22 cellular contexts compared by ENCODE assay signal in the genomic region with DNA sequence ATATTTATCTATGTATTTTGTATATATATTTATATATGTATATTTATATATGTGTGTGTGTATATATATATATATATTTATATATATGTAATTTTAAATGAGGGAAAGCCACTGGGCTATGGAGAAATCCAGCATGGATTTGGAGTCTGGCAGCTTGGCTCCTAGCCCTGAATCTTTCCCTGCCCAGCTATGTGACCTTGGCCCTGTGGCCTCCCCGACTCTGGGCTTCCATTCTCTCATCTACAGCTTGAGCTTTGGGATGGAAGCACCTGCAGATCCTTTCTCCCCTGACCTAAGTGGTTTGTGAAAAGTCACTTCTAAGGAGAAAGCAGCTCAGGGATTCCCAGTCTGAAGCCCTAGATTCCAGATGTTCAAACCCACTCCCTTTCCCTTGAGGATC.
DNase-seq lines count a peak whose midpoint lies in the region; ATAC-seq and TF ChIP-seq lines count a peak whose summit lies in the region.
"Had no signal": no experiment of that assay in that cellular context is flagged by ENCODE, and none has a peak within 500 bp of the region (broad histone marks: within the 10 kb centered on the region; RNA-seq: fewer than 3 reads in every experiment).

No MANE protein-coding gene starts in this region.

- no peaks in the 10 kb centered on the region for H3K36me3 Mint-ChIP-seq in nephron (ENCODE audit: low read depth)
- H3K36me3 Mint-ChIP-seq: CD14-positive monocyte; CD8-positive, alpha-beta memory T cell had no signal

- DNase-seq in DMS53 (lab: John Stamatoyannopoulos, UW) (peak; percentile 67), DMS53 treated with DMSO at 0.1 percent for 48 hours (lab: John Stamatoyannopoulos, UW; ENCODE audit: unreplicated experiment) (no peak), left lobe of liver (ENCODE audit: low spot score) (peak; percentile 69), NCI-H226 (no peak)
- DNase-seq: CD8-positive, alpha-beta memory T cell; DMS 273 treated with DMSO at 0.1 percent for 48 hours; DND-41; H9; KG1; MG63; NCI-H1105 treated with DMSO at 0.1 percent for 48 hours; NCI-H146; NCI-H69; Right ventricle myocardium superior; RPMI8226 had no signal

- ATAC-seq in left lobe of liver (peak; percentile 42), GM18517 (IDR thresholded peaks at IDR 0.05; ENCODE audit: unreplicated experiment) (no peak), GM19324 (IDR thresholded peaks at IDR 0.05; ENCODE audit: low FRiP score, unreplicated experiment) (no peak), HG03565 (IDR thresholded peaks at IDR 0.05; ENCODE audit: unreplicated experiment) (no peak)
- ATAC-seq: GM23338 had no signal

- peaks cover 10% of the 10 kb centered on the region for H3K27me3 Mint-ChIP-seq in nephron (ENCODE audit: low read depth)

- peak overlapping the region; percentile 32 to 86 (median 81) for H3K27ac Mint-ChIP-seq in nephron
- H3K27ac Mint-ChIP-seq: B cell; CD8-positive, alpha-beta memory T cell; GM23338 had no signal

- H3K4me1 Mint-ChIP-seq in nephron = peaks cover 41% of the 10 kb centered on the region
- H3K4me1 Mint-ChIP-seq: B cell had no signal

- no peaks in the 10 kb centered on the region for H3K9me3 Mint-ChIP-seq in nephron
- H3K9me3 Mint-ChIP-seq: CD14-positive monocyte; CD8-positive, alpha-beta memory T cell; GM23338; H9 had no signal

- H3K4me3 Mint-ChIP-seq in nephron = no peak overlapping the region
- H3K4me3 Mint-ChIP-seq: B cell; CD8-positive, alpha-beta memory T cell; GM23338; H9 had no signal

- no peak for TF ChIP-seq CTCF in nephron (IDR thresholded peaks at IDR 0.05; ENCODE audit: unreplicated experiment in 3 of 3)

Comparison
In these comparisons a context has a peak if more than half of its experiments do, and no peak if none do; other contexts are left out.
1. DNase-seq: peak in DMS53 (single experiment) and left lobe of liver (single experiment); none in DMS53 treated with DMSO at 0.1 percent for 48 hours (single experiment) and NCI-H226 (single experiment).